ENCODE assay signal across 8 cellular contexts in the genomic region with DNA sequence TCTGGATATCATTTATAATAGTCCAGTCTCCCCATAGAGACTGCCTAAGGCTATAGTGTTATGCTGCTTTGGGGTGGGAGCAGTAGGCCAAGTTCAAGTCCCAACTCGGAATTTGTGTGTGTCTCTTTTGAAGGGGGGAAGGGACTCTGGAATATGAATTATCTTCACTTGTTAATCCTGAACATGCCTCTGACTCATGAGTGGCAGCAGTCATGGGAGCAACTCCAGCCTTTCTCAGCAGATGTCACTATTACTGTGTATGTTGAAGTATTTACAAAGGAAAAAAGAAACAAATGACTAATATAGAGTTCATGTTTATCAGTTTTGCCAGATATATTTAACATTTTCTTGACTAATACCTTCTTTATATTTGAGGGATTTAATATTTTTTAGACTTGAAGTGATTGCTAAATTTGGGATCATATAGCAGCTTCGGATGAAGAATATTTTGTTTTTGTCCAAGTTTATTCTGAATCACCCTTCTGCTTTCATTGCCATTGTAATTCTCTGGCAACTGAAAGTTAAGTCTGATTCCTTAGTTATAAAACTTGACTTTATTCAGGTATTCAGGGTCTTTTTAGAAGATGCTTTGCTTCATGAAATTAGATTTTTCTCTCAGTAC. TPM values are rescaled to one million over a fixed set of nuclear protein-coding genes. Genes with fewer than 3 reads are reported as not detected.
DNase-seq lines count a peak whose midpoint lies in the region; ATAC-seq and TF ChIP-seq lines count a peak whose summit lies in the region.

No MANE protein-coding gene starts in this region.

- peak; percentile 80 for DNase-seq in Ammon's horn (ENCODE audit: low spot score)
- DNase-seq in HK-2 (ENCODE audit: unreplicated experiment) = peak; percentile 33
- no peak for DNase-seq in left ventricle myocardium superior
- peak; percentile 51 for DNase-seq in testis
- no peak for DNase-seq in HuH-7 (ENCODE audit: low spot score)

- H3K36me3 ChIP-seq in testis (ENCODE audit: low read depth, missing control alignments) = no peaks in the 10 kb centered on the region

- no peak for TF ChIP-seq POLR2A in testis (IDR thresholded peaks at IDR 0.05)

- H3K4me1 ChIP-seq in testis = no peaks in the 10 kb centered on the region

- 65 to 69% methylated on average over 2 of the region's 2 CpGs for WGBS in testis, 2 donors

- ATAC-seq in left ventricle myocardium superior (peak; percentile 86), HG02970 (IDR thresholded peaks at IDR 0.05; ENCODE audit: low FRiP score, unreplicated experiment) (no peak), GM21528 (IDR thresholded peaks at IDR 0.05; ENCODE audit: low FRiP score, unreplicated experiment) (no peak)

- intact Hi-C loops in left ventricle myocardium superior (cut with micrococcal nuclease) = no loop called here
- intact Hi-C loops in testis (cut with DNase I; ENCODE audit: low total_unique reads) = no loop called here

- no peaks in the 10 kb centered on the region for H3K27me3 ChIP-seq in testis

- no peak overlapping the region for H3K4me3 ChIP-seq in WI38 (ENCODE audit: low read depth, low read length)
- H3K4me3 ChIP-seq in testis = no peak overlapping the region

- no peak overlapping the region for H3K27ac ChIP-seq in testis

- TF ChIP-seq CTCF in WI38 (IDR thresholded peaks at IDR 0.05; ENCODE audit: low read depth, low read length) = peak; percentile 12; the same call in 1 of the 2 replicates
- TF ChIP-seq CTCF in testis (IDR thresholded peaks at IDR 0.05) = no peak

- H3K9me3 ChIP-seq in testis = no peaks in the 10 kb centered on the region

RNA-seq across cellular contexts. Expression of a gene that starts 23.4 kb away (rescaled TPM):
- total RNA-seq in left ventricle myocardium superior = not detected
- 10 to 100 TPM; 13.0 to 30.6 TPM for total RNA-seq in testis
- 35.3 TPM for polyA plus RNA-seq in testis (ENCODE audit: insufficient read depth, low read depth, low replicate concordance)

Comparison
In these comparisons a context has a peak if more than half of its experiments do, and no peak if none do; other contexts are left out.
1. DNase-seq: peak in Ammon's horn (single experiment), HK-2 (single experiment) and testis (single experiment); none in left ventricle myocardium superior (single experiment) and HuH-7 (single experiment).
2. RNA of a gene that starts 23.4 kb away (total RNA-seq): 13.0 to 30.6 TPM in testis; not detected in left ventricle myocardium superior (single experiment); every median in the first group is over 10 times any median in the second.